In genomic region chr12:53053223-53054111, GRCh38 we compare ENCODE assay signal across 1 cellular context.
TF ChIP-seq lines count a peak whose summit lies in the region.

No MANE protein-coding gene starts in this region.

TF ChIP-seq in HepG2, 621 proteins besides CTCF, POLR2A, EP300 and RAD21 (continued from another document and continues in another):
- TF ChIP-seq PHB2 (IDR thresholded peaks at IDR 0.05; ENCODE audit: partially characterized antibody) (no peak), SP140L (CRISPR knock-in tag; IDR thresholded peaks at IDR 0.05; ENCODE audit: borderline replicate concordance) (no peak), NFIC (IDR thresholded peaks at IDR 0.05; ENCODE audit: low read length) (no peak), TBL1XR1 (IDR thresholded peaks at IDR 0.05; ENCODE audit: borderline replicate concordance, low read length, partially characterized antibody) (no peak), NCOA2 (CRISPR knock-in tag; IDR thresholded peaks at IDR 0.05) (peak; percentile 47; the same call in 1 of the 2 replicates), ZBTB25 (CRISPR knock-in tag; IDR thresholded peaks at IDR 0.05) (no peak), ZMYM3 (CRISPR knock-in tag; IDR thresholded peaks at IDR 0.05) (peak; percentile 29; the same call in 1 of the 2 replicates), DR1 (CRISPR knock-in tag; IDR thresholded peaks at IDR 0.05) (no peak), HOXA3 (CRISPR knock-in tag; IDR thresholded peaks at IDR 0.05) (peak; percentile 69), ZNF343 (CRISPR knock-in tag; IDR thresholded peaks at IDR 0.05) (no peak), ZNF503 (CRISPR knock-in tag; IDR thresholded peaks at IDR 0.05) (no peak), MXI1 (IDR thresholded peaks at IDR 0.05; ENCODE audit: borderline replicate concordance, low read depth, low read length) (no peak), ZNF883 (CRISPR knock-in tag; IDR thresholded peaks at IDR 0.05; ENCODE audit: not compliant biosample characterization) (no peak), KLF11 (CRISPR knock-in tag; IDR thresholded peaks at IDR 0.05) (no peak), FOSL1 (CRISPR knock-in tag; IDR thresholded peaks at IDR 0.05; ENCODE audit: borderline replicate concordance) (no peak), SMC3 (IDR thresholded peaks at IDR 0.05; ENCODE audit: low read length) (peak; percentile 36), FOXA3 (CRISPR knock-in tag; IDR thresholded peaks at IDR 0.05) (peak; percentile 29; the same call in 1 of the 2 replicates), HOXA7 (CRISPR knock-in tag; IDR thresholded peaks at IDR 0.05) (no peak), ZNF124 (CRISPR knock-in tag; IDR thresholded peaks at IDR 0.05) (no peak), ZNF879 (CRISPR knock-in tag; IDR thresholded peaks at IDR 0.05) (no peak), ZNF772 (CRISPR knock-in tag; IDR thresholded peaks at IDR 0.05) (no peak), JARID2 (CRISPR knock-in tag; IDR thresholded peaks at IDR 0.05; ENCODE audit: insufficient replicate concordance) (no peak), ZNF567 (CRISPR knock-in tag; IDR thresholded peaks at IDR 0.05; ENCODE audit: borderline replicate concordance) (no peak), XRCC5 (optimal IDR thresholded peaks at IDR 0.05; ENCODE audit: low read length) (peak; percentile 92), KDM5A (IDR thresholded peaks at IDR 0.05; ENCODE audit: borderline replicate concordance, low read length) (no peak), RORA (CRISPR knock-in tag; IDR thresholded peaks at IDR 0.05) (no peak), ZNF580 (CRISPR knock-in tag; IDR thresholded peaks at IDR 0.05; ENCODE audit: borderline replicate concordance, low read depth) (peak; percentile 38; the same call in 1 of the 2 replicates), U2AF2 (IDR thresholded peaks at IDR 0.05; ENCODE audit: low read depth, low read length) (no peak), ZNF569 (CRISPR knock-in tag; IDR thresholded peaks at IDR 0.05; ENCODE audit: borderline replicate concordance) (no peak), NFKBIZ (CRISPR knock-in tag; IDR thresholded peaks at IDR 0.05) (no peak), MZF1 (CRISPR knock-in tag; IDR thresholded peaks at IDR 0.05; ENCODE audit: borderline replicate concordance) (no peak), CEBPB (IDR thresholded peaks at IDR 0.05; ENCODE audit: borderline replicate concordance, low read depth, low read length) (no peak), ZNF788 (CRISPR knock-in tag; IDR thresholded peaks at IDR 0.05; ENCODE audit: borderline replicate concordance) (no peak), ZNF546 (CRISPR knock-in tag; conservative IDR thresholded peaks at IDR 0.05) (no peak), GATAD1 (CRISPR knock-in tag; IDR thresholded peaks at IDR 0.05) (no peak), ZFP41 (CRISPR knock-in tag; IDR thresholded peaks at IDR 0.05; ENCODE audit: borderline replicate concordance) (peak; percentile 46; the same call in 1 of the 2 replicates), ZNF607 (CRISPR knock-in tag; IDR thresholded peaks at IDR 0.05; ENCODE audit: borderline replicate concordance) (peak; percentile 3; the same call in 1 of the 2 replicates), ZNF136 (CRISPR knock-in tag; IDR thresholded peaks at IDR 0.05; ENCODE audit: low read depth) (no peak), ZNF589 (CRISPR knock-in tag; conservative IDR thresholded peaks at IDR 0.05) (no peak), POGK (CRISPR knock-in tag; conservative IDR thresholded peaks at IDR 0.05) (no peak), BHLHE40 (IDR thresholded peaks at IDR 0.05; ENCODE audit: low read length) (no peak), TP53 (CRISPR knock-in tag; conservative IDR thresholded peaks at IDR 0.05) (no peak), ZNF235 (CRISPR knock-in tag; IDR thresholded peaks at IDR 0.05; ENCODE audit: borderline replicate concordance) (no peak), SRF (IDR thresholded peaks at IDR 0.05; ENCODE audit: low read depth, low read length) (no peak), U2AF1 (optimal IDR thresholded peaks at IDR 0.05; ENCODE audit: low read depth, low read length) (no peak)
- TF ChIP-seq, protein P1, sequence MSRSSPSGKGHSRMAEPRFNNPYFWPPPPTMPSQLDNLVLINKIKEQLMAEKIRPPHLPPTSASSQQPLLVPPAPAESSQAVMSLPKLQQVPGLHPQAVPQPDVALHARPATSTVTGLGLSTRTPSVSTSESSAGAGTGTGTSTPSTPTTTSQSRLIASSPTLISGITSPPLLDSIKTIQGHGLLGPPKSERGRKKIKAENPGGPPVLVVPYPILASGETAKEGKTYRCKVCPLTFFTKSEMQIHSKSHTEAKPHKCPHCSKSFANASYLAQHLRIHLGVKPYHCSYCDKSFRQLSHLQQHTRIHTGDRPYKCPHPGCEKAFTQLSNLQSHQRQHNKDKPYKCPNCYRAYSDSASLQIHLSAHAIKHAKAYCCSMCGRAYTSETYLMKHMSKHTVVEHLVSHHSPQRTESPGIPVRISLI (CRISPR knock-in tag; IDR thresholded peaks at IDR 0.05; ENCODE audit: borderline replicate concordance), result no peak; the same call in 1 of the 2 replicates
- TF ChIP-seq, protein P2, sequence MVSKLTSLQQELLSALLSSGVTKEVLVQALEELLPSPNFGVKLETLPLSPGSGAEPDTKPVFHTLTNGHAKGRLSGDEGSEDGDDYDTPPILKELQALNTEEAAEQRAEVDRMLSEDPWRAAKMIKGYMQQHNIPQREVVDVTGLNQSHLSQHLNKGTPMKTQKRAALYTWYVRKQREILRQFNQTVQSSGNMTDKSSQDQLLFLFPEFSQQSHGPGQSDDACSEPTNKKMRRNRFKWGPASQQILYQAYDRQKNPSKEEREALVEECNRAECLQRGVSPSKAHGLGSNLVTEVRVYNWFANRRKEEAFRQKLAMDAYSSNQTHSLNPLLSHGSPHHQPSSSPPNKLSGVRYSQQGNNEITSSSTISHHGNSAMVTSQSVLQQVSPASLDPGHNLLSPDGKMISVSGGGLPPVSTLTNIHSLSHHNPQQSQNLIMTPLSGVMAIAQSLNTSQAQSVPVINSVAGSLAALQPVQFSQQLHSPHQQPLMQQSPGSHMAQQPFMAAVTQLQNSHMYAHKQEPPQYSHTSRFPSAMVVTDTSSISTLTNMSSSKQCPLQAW (CRISPR knock-in tag; IDR thresholded peaks at IDR 0.05), result no peak
- TF ChIP-seq, protein P3, sequence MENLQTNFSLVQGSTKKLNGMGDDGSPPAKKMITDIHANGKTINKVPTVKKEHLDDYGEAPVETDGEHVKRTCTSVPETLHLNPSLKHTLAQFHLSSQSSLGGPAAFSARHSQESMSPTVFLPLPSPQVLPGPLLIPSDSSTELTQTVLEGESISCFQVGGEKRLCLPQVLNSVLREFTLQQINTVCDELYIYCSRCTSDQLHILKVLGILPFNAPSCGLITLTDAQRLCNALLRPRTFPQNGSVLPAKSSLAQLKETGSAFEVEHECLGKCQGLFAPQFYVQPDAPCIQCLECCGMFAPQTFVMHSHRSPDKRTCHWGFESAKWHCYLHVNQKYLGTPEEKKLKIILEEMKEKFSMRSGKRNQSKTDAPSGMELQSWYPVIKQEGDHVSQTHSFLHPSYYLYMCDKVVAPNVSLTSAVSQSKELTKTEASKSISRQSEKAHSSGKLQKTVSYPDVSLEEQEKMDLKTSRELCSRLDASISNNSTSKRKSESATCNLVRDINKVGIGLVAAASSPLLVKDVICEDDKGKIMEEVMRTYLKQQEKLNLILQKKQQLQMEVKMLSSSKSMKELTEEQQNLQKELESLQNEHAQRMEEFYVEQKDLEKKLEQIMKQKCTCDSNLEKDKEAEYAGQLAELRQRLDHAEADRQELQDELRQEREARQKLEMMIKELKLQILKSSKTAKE (CRISPR knock-in tag; IDR thresholded peaks at IDR 0.05; ENCODE audit: borderline replicate concordance), result no peak
- TF ChIP-seq, protein P4, sequence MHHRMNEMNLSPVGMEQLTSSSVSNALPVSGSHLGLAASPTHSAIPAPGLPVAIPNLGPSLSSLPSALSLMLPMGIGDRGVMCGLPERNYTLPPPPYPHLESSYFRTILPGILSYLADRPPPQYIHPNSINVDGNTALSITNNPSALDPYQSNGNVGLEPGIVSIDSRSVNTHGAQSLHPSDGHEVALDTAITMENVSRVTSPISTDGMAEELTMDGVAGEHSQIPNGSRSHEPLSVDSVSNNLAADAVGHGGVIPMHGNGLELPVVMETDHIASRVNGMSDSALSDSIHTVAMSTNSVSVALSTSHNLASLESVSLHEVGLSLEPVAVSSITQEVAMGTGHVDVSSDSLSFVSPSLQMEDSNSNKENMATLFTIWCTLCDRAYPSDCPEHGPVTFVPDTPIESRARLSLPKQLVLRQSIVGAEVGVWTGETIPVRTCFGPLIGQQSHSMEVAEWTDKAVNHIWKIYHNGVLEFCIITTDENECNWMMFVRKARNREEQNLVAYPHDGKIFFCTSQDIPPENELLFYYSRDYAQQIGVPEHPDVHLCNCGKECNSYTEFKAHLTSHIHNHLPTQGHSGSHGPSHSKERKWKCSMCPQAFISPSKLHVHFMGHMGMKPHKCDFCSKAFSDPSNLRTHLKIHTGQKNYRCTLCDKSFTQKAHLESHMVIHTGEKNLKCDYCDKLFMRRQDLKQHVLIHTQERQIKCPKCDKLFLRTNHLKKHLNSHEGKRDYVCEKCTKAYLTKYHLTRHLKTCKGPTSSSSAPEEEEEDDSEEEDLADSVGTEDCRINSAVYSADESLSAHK (CRISPR knock-in tag; IDR thresholded peaks at IDR 0.05; ENCODE audit: borderline replicate concordance), result no peak
- TF ChIP-seq, protein P5, sequence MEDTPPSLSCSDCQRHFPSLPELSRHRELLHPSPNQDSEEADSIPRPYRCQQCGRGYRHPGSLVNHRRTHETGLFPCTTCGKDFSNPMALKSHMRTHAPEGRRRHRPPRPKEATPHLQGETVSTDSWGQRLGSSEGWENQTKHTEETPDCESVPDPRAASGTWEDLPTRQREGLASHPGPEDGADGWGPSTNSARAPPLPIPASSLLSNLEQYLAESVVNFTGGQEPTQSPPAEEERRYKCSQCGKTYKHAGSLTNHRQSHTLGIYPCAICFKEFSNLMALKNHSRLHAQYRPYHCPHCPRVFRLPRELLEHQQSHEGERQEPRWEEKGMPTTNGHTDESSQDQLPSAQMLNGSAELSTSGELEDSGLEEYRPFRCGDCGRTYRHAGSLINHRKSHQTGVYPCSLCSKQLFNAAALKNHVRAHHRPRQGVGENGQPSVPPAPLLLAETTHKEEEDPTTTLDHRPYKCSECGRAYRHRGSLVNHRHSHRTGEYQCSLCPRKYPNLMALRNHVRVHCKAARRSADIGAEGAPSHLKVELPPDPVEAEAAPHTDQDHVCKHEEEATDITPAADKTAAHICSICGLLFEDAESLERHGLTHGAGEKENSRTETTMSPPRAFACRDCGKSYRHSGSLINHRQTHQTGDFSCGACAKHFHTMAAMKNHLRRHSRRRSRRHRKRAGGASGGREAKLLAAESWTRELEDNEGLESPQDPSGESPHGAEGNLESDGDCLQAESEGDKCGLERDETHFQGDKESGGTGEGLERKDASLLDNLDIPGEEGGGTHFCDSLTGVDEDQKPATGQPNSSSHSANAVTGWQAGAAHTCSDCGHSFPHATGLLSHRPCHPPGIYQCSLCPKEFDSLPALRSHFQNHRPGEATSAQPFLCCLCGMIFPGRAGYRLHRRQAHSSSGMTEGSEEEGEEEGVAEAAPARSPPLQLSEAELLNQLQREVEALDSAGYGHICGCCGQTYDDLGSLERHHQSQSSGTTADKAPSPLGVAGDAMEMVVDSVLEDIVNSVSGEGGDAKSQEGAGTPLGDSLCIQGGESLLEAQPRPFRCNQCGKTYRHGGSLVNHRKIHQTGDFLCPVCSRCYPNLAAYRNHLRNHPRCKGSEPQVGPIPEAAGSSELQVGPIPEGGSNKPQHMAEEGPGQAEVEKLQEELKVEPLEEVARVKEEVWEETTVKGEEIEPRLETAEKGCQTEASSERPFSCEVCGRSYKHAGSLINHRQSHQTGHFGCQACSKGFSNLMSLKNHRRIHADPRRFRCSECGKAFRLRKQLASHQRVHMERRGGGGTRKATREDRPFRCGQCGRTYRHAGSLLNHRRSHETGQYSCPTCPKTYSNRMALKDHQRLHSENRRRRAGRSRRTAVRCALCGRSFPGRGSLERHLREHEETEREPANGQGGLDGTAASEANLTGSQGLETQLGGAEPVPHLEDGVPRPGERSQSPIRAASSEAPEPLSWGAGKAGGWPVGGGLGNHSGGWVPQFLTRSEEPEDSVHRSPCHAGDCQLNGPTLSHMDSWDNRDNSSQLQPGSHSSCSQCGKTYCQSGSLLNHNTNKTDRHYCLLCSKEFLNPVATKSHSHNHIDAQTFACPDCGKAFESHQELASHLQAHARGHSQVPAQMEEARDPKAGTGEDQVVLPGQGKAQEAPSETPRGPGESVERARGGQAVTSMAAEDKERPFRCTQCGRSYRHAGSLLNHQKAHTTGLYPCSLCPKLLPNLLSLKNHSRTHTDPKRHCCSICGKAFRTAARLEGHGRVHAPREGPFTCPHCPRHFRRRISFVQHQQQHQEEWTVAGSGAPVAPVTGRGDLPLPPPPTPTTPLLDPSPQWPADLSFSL (CRISPR knock-in tag; IDR thresholded peaks at IDR 0.05), result no peak
